ENCODE assay signal across 32 cellular contexts in the genomic region with DNA sequence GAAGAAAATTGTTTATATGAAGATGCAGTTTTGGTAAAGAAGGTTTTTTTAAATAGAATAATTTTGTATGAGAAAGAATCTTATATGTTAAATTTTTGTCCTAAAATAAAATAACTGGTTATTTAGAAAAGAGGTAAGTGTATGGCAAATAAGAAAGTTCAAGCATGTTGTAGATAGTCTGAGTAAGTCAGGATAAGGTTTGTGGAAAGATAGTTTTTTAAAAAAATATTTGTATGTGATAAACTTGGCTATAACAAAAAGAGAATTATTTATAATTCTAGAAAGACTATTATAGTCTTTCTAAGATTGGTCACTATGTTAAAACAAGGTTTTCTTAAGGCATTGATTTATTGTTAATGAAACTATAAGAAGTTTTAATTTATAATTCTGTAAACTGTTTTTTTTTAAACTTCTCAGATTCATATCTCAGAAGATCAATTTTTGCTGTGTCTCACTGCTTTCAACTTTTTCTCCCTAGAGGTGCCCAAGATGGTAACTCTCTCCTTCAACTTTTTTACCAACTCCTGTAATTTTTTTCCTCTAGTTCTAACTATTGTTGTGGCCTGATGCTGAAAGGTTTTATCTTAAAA.
"Had no signal": no experiment of that assay in that cellular context is flagged by ENCODE, and none has a peak within 500 bp of the region (broad histone marks: within the 10 kb centered on the region; RNA-seq: fewer than 3 reads in every experiment).

No MANE protein-coding gene starts in this region.

- H3K27ac ChIP-seq: brain microvascular endothelial cell, PC-9, VCaP had no signal

- DNase-seq: activated B cell treated with CpG ODN at 0.5 μM for 24 hours; activated CD4-positive, alpha-beta memory T cell treated with anti-CD3 and anti-CD28 coated beads, Interleukin-2, amount 10 ng/mL, durations not matched to agents 7 days and 5 days; activated CD4-positive, alpha-beta T cell treated with anti-CD3 and anti-CD28 coated beads for 1 hour; activated CD4-positive, alpha-beta T cell treated with anti-CD3 and anti-CD28 coated beads for 48 hours; activated CD8-positive, alpha-beta memory T cell treated with anti-CD3 and anti-CD28 coated beads for 24 hours; activated CD8-positive, alpha-beta memory T cell treated with anti-CD3 and anti-CD28 coated beads, Interleukin-2, amount 10 ng/mL, durations not matched to agents 7 days and 5 days; activated CD8-positive, alpha-beta memory T cell treated with anti-CD3 and anti-CD28 coated beads, Interleukin-2, amount 50 U/mL, for 48 hours; activated effector memory CD4-positive, alpha-beta T cell treated with anti-CD3 and anti-CD28 coated beads, Interleukin-2, amount 50 U/mL, for 16 hours; activated naive CD4-positive, alpha-beta T cell; activated naive CD4-positive, alpha-beta T cell treated with anti-CD3 and anti-CD28 coated beads, Interleukin-2, amount 50 U/mL, for 16 hours; activated naive CD8-positive, alpha-beta T cell treated with anti-CD3 and anti-CD28 coated beads for 36 hours; activated T-cell treated with anti-CD3 and anti-CD28 coated beads, Interleukin-2, amount 50 U/mL, for 48 hours; amniotic stem cell; aorta; brain microvascular endothelial cell; central memory CD4-positive, alpha-beta T cell; NCI-H1105; NCI-H1417 treated with DMSO at 0.1 percent for 48 hours; NCI-H187 treated with DMSO at 0.1 percent for 48 hours; NCI-H2081; NCI-H446; NCI-H510A treated with DMSO at 0.1 percent for 48 hours; NCI-H69; NK-92 treated with Interleukin-12 subunit alpha and Interleukin-12 subunit beta, amount 100 ng/mL, for 24 hours; PC-9; Right ventricle myocardium superior; SW 1271; T-helper 1 cell; T-helper 2 cell; T-helper 9 cell had no signal

- H3K4me3 Mint-ChIP-seq: activated B cell treated with CpG ODN at 0.5 μM for 24 hours; activated CD4-positive, alpha-beta memory T cell treated with anti-CD3 and anti-CD28 coated beads, Interleukin-2, amount 10 ng/mL, durations not matched to agents 7 days and 5 days; activated CD8-positive, alpha-beta memory T cell treated with anti-CD3 and anti-CD28 coated beads, Interleukin-2, amount 10 ng/mL, durations not matched to agents 7 days and 5 days; activated naive CD8-positive, alpha-beta T cell treated with anti-CD3 and anti-CD28 coated beads for 36 hours; activated T-helper 17 cell treated with anti-CD3 and anti-CD28 coated beads, Interleukin-2, amount 50 U/mL, for 72 hours had no signal

- H3K36me3 Mint-ChIP-seq: activated CD8-positive, alpha-beta memory T cell treated with anti-CD3 and anti-CD28 coated beads, Interleukin-2, amount 10 ng/mL, durations not matched to agents 7 days and 5 days; activated naive CD8-positive, alpha-beta T cell treated with anti-CD3 and anti-CD28 coated beads for 36 hours had no signal

- H3K27ac Mint-ChIP-seq: activated B cell treated with CpG ODN at 0.5 μM for 24 hours; activated CD4-positive, alpha-beta memory T cell treated with anti-CD3 and anti-CD28 coated beads, Interleukin-2, amount 10 ng/mL, durations not matched to agents 7 days and 5 days; activated CD8-positive, alpha-beta memory T cell treated with anti-CD3 and anti-CD28 coated beads, Interleukin-2, amount 10 ng/mL, durations not matched to agents 7 days and 5 days; activated naive CD8-positive, alpha-beta T cell treated with anti-CD3 and anti-CD28 coated beads for 36 hours; activated T-helper 17 cell treated with anti-CD3 and anti-CD28 coated beads, Interleukin-2, amount 50 U/mL, for 72 hours had no signal

- H3K4me1 Mint-ChIP-seq: activated B cell treated with CpG ODN at 0.5 μM for 24 hours; activated CD4-positive, alpha-beta memory T cell treated with anti-CD3 and anti-CD28 coated beads, Interleukin-2, amount 10 ng/mL, durations not matched to agents 7 days and 5 days; activated CD8-positive, alpha-beta memory T cell treated with anti-CD3 and anti-CD28 coated beads, Interleukin-2, amount 10 ng/mL, durations not matched to agents 7 days and 5 days; activated naive CD8-positive, alpha-beta T cell treated with anti-CD3 and anti-CD28 coated beads for 36 hours; activated T-helper 17 cell treated with anti-CD3 and anti-CD28 coated beads, Interleukin-2, amount 50 U/mL, for 72 hours had no signal

- H3K36me3 ChIP-seq: brain microvascular endothelial cell had no signal

- ATAC-seq: activated CD8-positive, alpha-beta memory T cell treated with anti-CD3 and anti-CD28 coated beads, Interleukin-2, amount 10 ng/mL, durations not matched to agents 7 days and 5 days; activated T-helper 17 cell treated with anti-CD3 and anti-CD28 coated beads, Interleukin-2, amount 50 U/mL, for 72 hours had no signal

- H2AFZ ChIP-seq: PC-9 had no signal

- H3K4me3 ChIP-seq: PC-9 had no signal

- H3K27me3 Mint-ChIP-seq: activated B cell treated with CpG ODN at 0.5 μM for 24 hours; activated CD4-positive, alpha-beta memory T cell treated with anti-CD3 and anti-CD28 coated beads, Interleukin-2, amount 10 ng/mL, durations not matched to agents 7 days and 5 days; activated CD8-positive, alpha-beta memory T cell treated with anti-CD3 and anti-CD28 coated beads, Interleukin-2, amount 10 ng/mL, durations not matched to agents 7 days and 5 days; activated naive CD8-positive, alpha-beta T cell treated with anti-CD3 and anti-CD28 coated beads for 36 hours; activated T-helper 17 cell treated with anti-CD3 and anti-CD28 coated beads, Interleukin-2, amount 50 U/mL, for 72 hours had no signal

- H3K27me3 ChIP-seq: brain microvascular endothelial cell had no signal

- H3K4me2 ChIP-seq: PC-9 had no signal
